19 cellular contexts compared by ENCODE assay signal in genomic region chr3:128342701-128343180, GRCh38.
A peak's percentile ranks its signal among the peaks of the same experiment; 100 is the strongest.
DNase-seq lines count a peak whose midpoint lies in the region; ATAC-seq, FAIRE-seq and TF ChIP-seq lines count a peak whose summit lies in the region.
"Had no signal": no experiment of that assay in that cellular context is flagged by ENCODE, and none has a peak within 500 bp of the region (broad histone marks: within the 10 kb centered on the region; RNA-seq: fewer than 3 reads in every experiment).

No MANE protein-coding gene starts in this region.

- H3K4me3 ChIP-seq in H1 (ENCODE audit: extremely low read depth in 1 of 4, insufficient read depth in 2 of 4, low read depth in 3 of 4, low read length in 4 of 4) (no peak overlapping the region), lower lobe of right lung (no peak overlapping the region), sigmoid colon (no peak overlapping the region)
- H3K4me3 ChIP-seq: A549, GM23338, HAP-1, MG63 had no signal

- no peak overlapping the region for H3K14ac ChIP-seq in H1 (ENCODE audit: insufficient read length)

- WGBS in H1 (ENCODE audit: extremely low coverage in 1 of 2, insufficient coverage in 1 of 2, insufficient read length in 1 of 2, insufficient replicate concordance in 2 of 2, low coverage in 1 of 2, low lambda C conversion rate in 2 of 2, missing lambda C conversion rate in 1 of 2), 2 experiments, result 96% methylated on average over 8 of the region's 8 CpGs; no CpG with 5 or more reads in 1 of the 2 experiments
- WGBS in sigmoid colon, 2 donors, result 96 to 97% methylated on average over 8 of the region's 8 CpGs

- TF ChIP-seq CTCF in CD14-positive monocyte (IDR thresholded peaks at IDR 0.05), result no peak
- TF ChIP-seq CTCF in H1 (IDR thresholded peaks at IDR 0.05; ENCODE audit: control extremely low read depth in 1 of 3, insufficient read depth in 1 of 3, low read depth in 1 of 3, low read length in 3 of 3), result no peak
- no peak for TF ChIP-seq CTCF in lower lobe of right lung (IDR thresholded peaks at IDR 0.05)
- TF ChIP-seq CTCF in sigmoid colon (IDR thresholded peaks at IDR 0.05), result no peak

- no peak overlapping the region for H3K18ac ChIP-seq in H1 (ENCODE audit: extremely low read depth, low read length)

- TF ChIP-seq EP300 in H1 (IDR thresholded peaks at IDR 0.05; ENCODE audit: borderline replicate concordance in 1 of 2, low read depth in 2 of 2, low read length in 2 of 2) (no peak), sigmoid colon (IDR thresholded peaks at IDR 0.05) (no peak)

- no peaks in the 10 kb centered on the region for H3K9me3 ChIP-seq in H1 (ENCODE audit: insufficient read depth in 2 of 2, low read depth in 1 of 2, low read length in 1 of 2)
- H3K9me3 ChIP-seq in lower lobe of right lung, result no peaks in the 10 kb centered on the region
- H3K9me3 ChIP-seq in sigmoid colon, result no peaks in the 10 kb centered on the region
- H3K9me3 ChIP-seq: A549, HAP-1, MG63 had no signal

- H4K5ac ChIP-seq in H1 (ENCODE audit: insufficient read length, low read depth, low read length), result no peak overlapping the region

- no peaks in the 10 kb centered on the region for H3K79me1 ChIP-seq in H1 (ENCODE audit: low read depth, low read length)

- DNase-seq in CD14-positive monocyte (ENCODE audit: low spot score), result peak; percentile 37
- no peak for DNase-seq in H1 (ENCODE audit: low read depth in 1 of 2, low spot score in 2 of 2)
- DNase-seq in lower lobe of right lung, result peak; percentile 28
- peak; percentile 56 for DNase-seq in sigmoid colon
- DNase-seq in activated T-cell treated with anti-CD3 and anti-CD28 coated beads, Interleukin-2, amount 50 U/mL, for 24 hours, result no peak
- no peak for DNase-seq in cerebellar cortex (ENCODE audit: low spot score)
- DNase-seq: AML-193, C1 segment of cervical spinal cord, DND-41, HFFc6, KG1, NCI-H526 had no signal

- CTCF ChIA-PET in H1 (lab: Charles Lee; ENCODE audit: partially characterized antibody), result interaction anchor here (0.7 to 2.3 kb wide), 3 partner anchors 66 to 476 kb away, joined by 3 to 5 read pairs (median 3); no protein-coding TSS in a partner anchor

- no peak overlapping the region for H3K56ac ChIP-seq in H1 (replicated peaks; ENCODE audit: insufficient read length, low read depth, low read length)

- H3K36me3 ChIP-seq in H1 (ENCODE audit: control insufficient read depth in 2 of 4, insufficient read depth in 4 of 4, low read length in 3 of 4), result no peaks in the 10 kb centered on the region
- peaks cover 23% of the 10 kb centered on the region for H3K36me3 ChIP-seq in lower lobe of right lung
- H3K36me3 ChIP-seq in sigmoid colon, result peaks cover 0 to 12% (median 3%) of the 10 kb centered on the region in 4 donors
- H3K36me3 ChIP-seq: HAP-1, MG63 had no signal

- no peak overlapping the region for H2BK12ac ChIP-seq in H1 (ENCODE audit: low read depth, low read length)

- H3K27ac ChIP-seq in H1 (ENCODE audit: low read depth, low read length) (no peak overlapping the region), lower lobe of right lung (no peak overlapping the region), sigmoid colon (no peak overlapping the region)

- H2AK5ac ChIP-seq in H1 (ENCODE audit: low read depth, low read length), result no peak overlapping the region

- 0 out of 2 replicates have a peak overlapping the region, but pooled peaks have one; percentile 15 for H2BK5ac ChIP-seq in H1 (ENCODE audit: low read depth, low read length)

- no peaks in the 10 kb centered on the region for H3K4me1 Mint-ChIP-seq in CD14-positive monocyte
- no peaks in the 10 kb centered on the region for H3K4me1 Mint-ChIP-seq in activated T-cell treated with anti-CD3 and anti-CD28 coated beads, Interleukin-2, amount 50 U/mL, for 24 hours (ENCODE audit: low read depth)

- no peaks in the 10 kb centered on the region for H3K9me3 Mint-ChIP-seq in CD14-positive monocyte
- H3K9me3 Mint-ChIP-seq in activated T-cell treated with anti-CD3 and anti-CD28 coated beads, Interleukin-2, amount 50 U/mL, for 24 hours, result no peaks in the 10 kb centered on the region
- H3K9me3 Mint-ChIP-seq: CD8-positive, alpha-beta memory T cell; GM23338; HFFc6 had no signal

- H3K36me3 Mint-ChIP-seq in CD14-positive monocyte, result peaks cover 36 to 37% of the 10 kb centered on the region in 2 donors
- peaks cover 37% of the 10 kb centered on the region for H3K36me3 Mint-ChIP-seq in activated T-cell treated with anti-CD3 and anti-CD28 coated beads, Interleukin-2, amount 50 U/mL, for 24 hours (ENCODE audit: low read depth)

- H3K79me2 ChIP-seq in H1 (ENCODE audit: control insufficient read depth in 1 of 2, insufficient read depth in 2 of 2, low read length in 2 of 2), result no peaks in the 10 kb centered on the region

- TF ChIP-seq POLR2A in H1 (IDR thresholded peaks at IDR 0.05; ENCODE audit: control extremely low read depth in 1 of 2, low read depth in 2 of 2, low read length in 2 of 2), result no peak
- no peak for TF ChIP-seq POLR2A in sigmoid colon (IDR thresholded peaks at IDR 0.05)

- no peaks in the 10 kb centered on the region for H4K20me1 ChIP-seq in H1 (replicated peaks in 1 of 2; ENCODE audit: control insufficient read depth in 1 of 2, insufficient read depth in 2 of 2, low read length in 2 of 2)

- intact Hi-C loops in CD14-positive monocyte (cut with micrococcal nuclease), result no loop called here
- intact Hi-C loops in lower lobe of right lung (cut with DNase I), result no loop called here
- intact Hi-C loops in sigmoid colon (cut with DNase I), result no loop called here

- no peaks in the 10 kb centered on the region; a peak in 1 of 7 replicates for H3K4me1 ChIP-seq in H1 (replicated peaks in 1 of 4; ENCODE audit: control insufficient read depth in 3 of 4, insufficient read depth in 4 of 4, low read length in 3 of 4)
- H3K4me1 ChIP-seq in lower lobe of right lung, result peaks cover 7% of the 10 kb centered on the region
- no peaks in the 10 kb centered on the region for H3K4me1 ChIP-seq in sigmoid colon
- H3K4me1 ChIP-seq: HAP-1 had no signal

- no peaks in the 10 kb centered on the region for H3K27me3 ChIP-seq in H1 (replicated peaks in 1 of 4; ENCODE audit: control insufficient read depth in 3 of 4, extremely low read depth in 1 of 4, insufficient read depth in 3 of 4, low read length in 3 of 4)
- no peaks in the 10 kb centered on the region for H3K27me3 ChIP-seq in lower lobe of right lung (ENCODE audit: low read depth)
- H3K27me3 ChIP-seq in sigmoid colon, result no peaks in the 10 kb centered on the region
- H3K27me3 ChIP-seq: MG63 had no signal

- ATAC-seq in lower lobe of right lung (peak in 1 of 2 donors; percentile 6), GM19324 (IDR thresholded peaks at IDR 0.05; ENCODE audit: low FRiP score, unreplicated experiment) (no peak), GM21515 (IDR thresholded peaks at IDR 0.05; ENCODE audit: unreplicated experiment) (no peak)

- TF ChIP-seq RAD21 in H1 (IDR thresholded peaks at IDR 0.05 in 1 of 2, conservative IDR thresholded peaks at IDR 0.05 in 1 of 2; ENCODE audit: low read depth in 2 of 2, low read length in 2 of 2), result no peak

- no peak overlapping the region for H2BK15ac ChIP-seq in H1 (ENCODE audit: low read length)

- H3K4me3 Mint-ChIP-seq in CD14-positive monocyte, result no peak overlapping the region
- no peak overlapping the region for H3K4me3 Mint-ChIP-seq in activated T-cell treated with anti-CD3 and anti-CD28 coated beads, Interleukin-2, amount 50 U/mL, for 24 hours
- H3K4me3 Mint-ChIP-seq: CD8-positive, alpha-beta memory T cell; GM23338; HFFc6 had no signal

- no peak overlapping the region for H2AFZ ChIP-seq in H1 (ENCODE audit: low read length)
- H2AFZ ChIP-seq: GM23338 had no signal

- H3K27ac Mint-ChIP-seq in CD14-positive monocyte, result no peak overlapping the region
- H3K27ac Mint-ChIP-seq in activated T-cell treated with anti-CD3 and anti-CD28 coated beads, Interleukin-2, amount 50 U/mL, for 24 hours, result no peak overlapping the region
- H3K27ac Mint-ChIP-seq: GM23338, HFFc6 had no signal

- no peak overlapping the region for H4K91ac ChIP-seq in H1 (replicated peaks; ENCODE audit: insufficient read length, low read length)

- H3K4me2 ChIP-seq in H1 (ENCODE audit: insufficient read depth in 1 of 2, low read depth in 2 of 2, low read length in 2 of 2), result no peak overlapping the region
- H3K4me2 ChIP-seq: GM23338 had no signal

- FAIRE-seq in H1 (lab: Jason Lieb, UNC), result no peak
- FAIRE-seq: A549 had no signal

- no peaks in the 10 kb centered on the region for H3K23me2 ChIP-seq in H1 (ENCODE audit: low read depth, low read length)

- H3K4ac ChIP-seq in H1 (replicated peaks; ENCODE audit: insufficient read length, low read depth, low read length), result no peak overlapping the region

- H3K27me3 Mint-ChIP-seq in CD14-positive monocyte (ENCODE audit: low read depth in 3 of 3), result peaks cover 0 to 2% (median 0%) of the 10 kb centered on the region in 3 donors
- H3K27me3 Mint-ChIP-seq in activated T-cell treated with anti-CD3 and anti-CD28 coated beads, Interleukin-2, amount 50 U/mL, for 24 hours, result no peaks in the 10 kb centered on the region
- H3K27me3 Mint-ChIP-seq: CD8-positive, alpha-beta memory T cell had no signal

- POLR2A ChIA-PET in H1 (lab: Charles Lee; ENCODE audit: partially characterized antibody), result no interaction called here

- no peak overlapping the region for H2BK20ac ChIP-seq in H1 (ENCODE audit: low read length)

- no peak overlapping the region for H4K8ac ChIP-seq in H1 (ENCODE audit: extremely low read depth, insufficient read depth, low read length)

- H3K9ac ChIP-seq in H1 (replicated peaks in 1 of 4; ENCODE audit: extremely low read depth in 1 of 4, low read depth in 3 of 4, low read length in 3 of 4), result no peak overlapping the region

- H2BK120ac ChIP-seq in H1 (replicated peaks; ENCODE audit: low read depth, low read length), result no peak overlapping the region

- H3K23ac ChIP-seq in H1 (ENCODE audit: insufficient read length), result no peak overlapping the region

TF ChIP-seq in H1, 55 proteins besides CTCF, POLR2A, EP300 and RAD21:
- no peak for TF ChIP-seq HDAC6 (IDR thresholded peaks at IDR 0.05; ENCODE audit: low read depth, low read length)

Comparison
In these comparisons a context has a peak if more than half of its experiments do, and no peak if none do; other contexts are left out.
1. DNase-seq: peak in CD14-positive monocyte (single experiment), lower lobe of right lung (single experiment) and sigmoid colon (single experiment); none in H1 (0 of 2), activated T-cell treated with anti-CD3 and anti-CD28 coated beads, Interleukin-2, amount 50 U/mL, for 24 hours (single experiment) and cerebellar cortex (single experiment).